ENCODE assay signal across 1 cellular context in the genomic region with DNA sequence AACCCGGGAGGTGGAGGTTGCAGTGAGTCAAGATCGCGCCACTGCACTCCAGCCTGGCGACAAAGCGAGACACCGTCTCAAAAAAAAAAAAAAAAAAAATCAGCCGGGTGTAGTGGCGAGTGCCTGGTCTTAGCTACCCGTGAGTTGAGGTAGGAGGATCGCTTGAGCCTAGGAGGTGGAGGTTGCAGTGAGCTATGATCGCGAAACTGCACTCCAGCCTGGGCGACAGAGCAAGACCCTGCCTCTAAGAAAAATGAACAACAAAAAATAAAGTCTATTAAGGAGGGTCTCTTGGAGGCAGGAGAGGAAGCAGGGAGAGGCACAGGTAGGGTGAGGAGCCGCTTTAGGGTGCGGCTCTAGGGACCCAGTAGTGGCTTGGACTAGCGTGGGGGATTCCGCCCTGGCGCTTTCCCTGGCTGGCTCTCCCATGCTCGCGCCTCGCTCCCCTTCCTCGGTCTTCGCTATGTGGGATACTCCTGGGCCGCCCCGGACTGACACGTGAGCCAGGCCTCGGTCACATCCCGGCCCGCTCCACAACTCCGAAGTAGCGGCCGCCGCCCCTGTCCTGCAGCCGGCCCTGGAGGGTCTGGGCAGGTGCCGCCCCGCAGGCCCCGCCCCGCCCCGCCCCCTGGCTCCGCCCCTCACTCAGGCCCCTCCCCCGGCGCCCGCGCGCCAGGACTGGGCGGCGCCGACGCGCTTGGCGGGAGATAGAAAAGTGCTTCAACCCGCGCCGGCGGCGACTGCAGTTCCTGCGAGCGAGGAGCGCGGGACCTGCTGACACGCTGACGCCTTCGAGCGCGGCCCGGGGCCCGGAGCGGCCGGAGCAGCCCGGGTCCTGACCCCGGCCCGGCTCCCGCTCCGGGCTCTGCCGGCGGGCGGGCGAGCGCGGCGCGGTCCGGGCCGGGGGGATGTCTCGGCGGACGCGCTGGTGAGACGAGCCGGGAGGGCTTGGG.
TF ChIP-seq lines count a peak whose summit lies in the region.

A gene (plus strand): TSS at position 739 of the 953 bp plus-strand sequence. CDS start 170 bp downstream, at position 909.

TF ChIP-seq in HepG2, 621 proteins besides CTCF, POLR2A, EP300 and RAD21 (continued from another document and continues in another):
- TF ChIP-seq, protein P1, sequence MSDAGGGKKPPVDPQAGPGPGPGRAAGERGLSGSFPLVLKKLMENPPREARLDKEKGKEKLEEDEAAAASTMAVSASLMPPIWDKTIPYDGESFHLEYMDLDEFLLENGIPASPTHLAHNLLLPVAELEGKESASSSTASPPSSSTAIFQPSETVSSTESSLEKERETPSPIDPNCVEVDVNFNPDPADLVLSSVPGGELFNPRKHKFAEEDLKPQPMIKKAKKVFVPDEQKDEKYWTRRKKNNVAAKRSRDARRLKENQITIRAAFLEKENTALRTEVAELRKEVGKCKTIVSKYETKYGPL (CRISPR knock-in tag; IDR thresholded peaks at IDR 0.05), result no peak
- no peak for TF ChIP-seq ISX (CRISPR knock-in tag; conservative IDR thresholded peaks at IDR 0.05)
- TF ChIP-seq, protein P2, sequence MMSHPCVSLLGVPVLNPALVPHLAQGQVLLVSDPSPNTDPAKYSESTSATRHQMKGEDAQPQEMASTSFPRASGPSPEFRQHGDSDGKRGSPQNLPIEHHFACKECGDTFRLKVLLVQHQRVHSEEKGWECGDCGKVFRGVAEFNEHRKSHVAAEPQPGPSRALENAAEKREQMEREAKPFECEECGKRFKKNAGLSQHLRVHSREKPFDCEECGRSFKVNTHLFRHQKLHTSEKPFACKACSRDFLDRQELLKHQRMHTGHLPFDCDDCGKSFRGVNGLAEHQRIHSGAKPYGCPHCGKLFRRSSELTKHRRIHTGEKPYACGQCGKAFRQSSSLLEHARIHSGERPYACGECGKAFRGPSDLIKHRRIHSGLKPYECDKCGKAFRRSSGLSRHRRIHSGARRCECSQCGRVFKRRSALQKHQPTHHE (CRISPR knock-in tag; IDR thresholded peaks at IDR 0.05; ENCODE audit: borderline replicate concordance), result no peak
- TF ChIP-seq, protein P3, sequence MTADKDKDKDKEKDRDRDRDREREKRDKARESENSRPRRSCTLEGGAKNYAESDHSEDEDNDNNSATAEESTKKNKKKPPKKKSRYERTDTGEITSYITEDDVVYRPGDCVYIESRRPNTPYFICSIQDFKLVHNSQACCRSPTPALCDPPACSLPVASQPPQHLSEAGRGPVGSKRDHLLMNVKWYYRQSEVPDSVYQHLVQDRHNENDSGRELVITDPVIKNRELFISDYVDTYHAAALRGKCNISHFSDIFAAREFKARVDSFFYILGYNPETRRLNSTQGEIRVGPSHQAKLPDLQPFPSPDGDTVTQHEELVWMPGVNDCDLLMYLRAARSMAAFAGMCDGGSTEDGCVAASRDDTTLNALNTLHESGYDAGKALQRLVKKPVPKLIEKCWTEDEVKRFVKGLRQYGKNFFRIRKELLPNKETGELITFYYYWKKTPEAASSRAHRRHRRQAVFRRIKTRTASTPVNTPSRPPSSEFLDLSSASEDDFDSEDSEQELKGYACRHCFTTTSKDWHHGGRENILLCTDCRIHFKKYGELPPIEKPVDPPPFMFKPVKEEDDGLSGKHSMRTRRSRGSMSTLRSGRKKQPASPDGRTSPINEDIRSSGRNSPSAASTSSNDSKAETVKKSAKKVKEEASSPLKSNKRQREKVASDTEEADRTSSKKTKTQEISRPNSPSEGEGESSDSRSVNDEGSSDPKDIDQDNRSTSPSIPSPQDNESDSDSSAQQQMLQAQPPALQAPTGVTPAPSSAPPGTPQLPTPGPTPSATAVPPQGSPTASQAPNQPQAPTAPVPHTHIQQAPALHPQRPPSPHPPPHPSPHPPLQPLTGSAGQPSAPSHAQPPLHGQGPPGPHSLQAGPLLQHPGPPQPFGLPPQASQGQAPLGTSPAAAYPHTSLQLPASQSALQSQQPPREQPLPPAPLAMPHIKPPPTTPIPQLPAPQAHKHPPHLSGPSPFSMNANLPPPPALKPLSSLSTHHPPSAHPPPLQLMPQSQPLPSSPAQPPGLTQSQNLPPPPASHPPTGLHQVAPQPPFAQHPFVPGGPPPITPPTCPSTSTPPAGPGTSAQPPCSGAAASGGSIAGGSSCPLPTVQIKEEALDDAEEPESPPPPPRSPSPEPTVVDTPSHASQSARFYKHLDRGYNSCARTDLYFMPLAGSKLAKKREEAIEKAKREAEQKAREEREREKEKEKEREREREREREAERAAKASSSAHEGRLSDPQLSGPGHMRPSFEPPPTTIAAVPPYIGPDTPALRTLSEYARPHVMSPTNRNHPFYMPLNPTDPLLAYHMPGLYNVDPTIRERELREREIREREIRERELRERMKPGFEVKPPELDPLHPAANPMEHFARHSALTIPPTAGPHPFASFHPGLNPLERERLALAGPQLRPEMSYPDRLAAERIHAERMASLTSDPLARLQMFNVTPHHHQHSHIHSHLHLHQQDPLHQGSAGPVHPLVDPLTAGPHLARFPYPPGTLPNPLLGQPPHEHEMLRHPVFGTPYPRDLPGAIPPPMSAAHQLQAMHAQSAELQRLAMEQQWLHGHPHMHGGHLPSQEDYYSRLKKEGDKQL (CRISPR knock-in tag; IDR thresholded peaks at IDR 0.05; ENCODE audit: low read depth), result no peak
- TF ChIP-seq GPN1 (CRISPR knock-in tag; IDR thresholded peaks at IDR 0.05; ENCODE audit: borderline replicate concordance), result no peak
- TF ChIP-seq TOE1 (CRISPR knock-in tag; IDR thresholded peaks at IDR 0.05), result no peak
- TF ChIP-seq, protein P4, sequence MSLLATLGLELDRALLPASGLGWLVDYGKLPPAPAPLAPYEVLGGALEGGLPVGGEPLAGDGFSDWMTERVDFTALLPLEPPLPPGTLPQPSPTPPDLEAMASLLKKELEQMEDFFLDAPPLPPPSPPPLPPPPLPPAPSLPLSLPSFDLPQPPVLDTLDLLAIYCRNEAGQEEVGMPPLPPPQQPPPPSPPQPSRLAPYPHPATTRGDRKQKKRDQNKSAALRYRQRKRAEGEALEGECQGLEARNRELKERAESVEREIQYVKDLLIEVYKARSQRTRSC (CRISPR knock-in tag; IDR thresholded peaks at IDR 0.05; ENCODE audit: low read depth), result no peak; the same call in 1 of the 2 replicates
- no peak for TF ChIP-seq ZFP37 (CRISPR knock-in tag; IDR thresholded peaks at IDR 0.05; ENCODE audit: borderline replicate concordance)
- TF ChIP-seq, protein P5, sequence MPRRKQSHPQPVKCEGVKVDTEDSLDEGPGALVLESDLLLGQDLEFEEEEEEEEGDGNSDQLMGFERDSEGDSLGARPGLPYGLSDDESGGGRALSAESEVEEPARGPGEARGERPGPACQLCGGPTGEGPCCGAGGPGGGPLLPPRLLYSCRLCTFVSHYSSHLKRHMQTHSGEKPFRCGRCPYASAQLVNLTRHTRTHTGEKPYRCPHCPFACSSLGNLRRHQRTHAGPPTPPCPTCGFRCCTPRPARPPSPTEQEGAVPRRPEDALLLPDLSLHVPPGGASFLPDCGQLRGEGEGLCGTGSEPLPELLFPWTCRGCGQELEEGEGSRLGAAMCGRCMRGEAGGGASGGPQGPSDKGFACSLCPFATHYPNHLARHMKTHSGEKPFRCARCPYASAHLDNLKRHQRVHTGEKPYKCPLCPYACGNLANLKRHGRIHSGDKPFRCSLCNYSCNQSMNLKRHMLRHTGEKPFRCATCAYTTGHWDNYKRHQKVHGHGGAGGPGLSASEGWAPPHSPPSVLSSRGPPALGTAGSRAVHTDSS (CRISPR knock-in tag; conservative IDR thresholded peaks at IDR 0.05), result 0 out of 2 replicates have a peak, but pooled peaks have one; percentile 65
- TF ChIP-seq ZNF720 (CRISPR knock-in tag; IDR thresholded peaks at IDR 0.05), result no peak
- TF ChIP-seq ZNF615 (CRISPR knock-in tag; IDR thresholded peaks at IDR 0.05; ENCODE audit: borderline replicate concordance), result no peak
- TF ChIP-seq ZNF33A (CRISPR knock-in tag; IDR thresholded peaks at IDR 0.05; ENCODE audit: borderline replicate concordance), result no peak
- TF ChIP-seq, protein P6, sequence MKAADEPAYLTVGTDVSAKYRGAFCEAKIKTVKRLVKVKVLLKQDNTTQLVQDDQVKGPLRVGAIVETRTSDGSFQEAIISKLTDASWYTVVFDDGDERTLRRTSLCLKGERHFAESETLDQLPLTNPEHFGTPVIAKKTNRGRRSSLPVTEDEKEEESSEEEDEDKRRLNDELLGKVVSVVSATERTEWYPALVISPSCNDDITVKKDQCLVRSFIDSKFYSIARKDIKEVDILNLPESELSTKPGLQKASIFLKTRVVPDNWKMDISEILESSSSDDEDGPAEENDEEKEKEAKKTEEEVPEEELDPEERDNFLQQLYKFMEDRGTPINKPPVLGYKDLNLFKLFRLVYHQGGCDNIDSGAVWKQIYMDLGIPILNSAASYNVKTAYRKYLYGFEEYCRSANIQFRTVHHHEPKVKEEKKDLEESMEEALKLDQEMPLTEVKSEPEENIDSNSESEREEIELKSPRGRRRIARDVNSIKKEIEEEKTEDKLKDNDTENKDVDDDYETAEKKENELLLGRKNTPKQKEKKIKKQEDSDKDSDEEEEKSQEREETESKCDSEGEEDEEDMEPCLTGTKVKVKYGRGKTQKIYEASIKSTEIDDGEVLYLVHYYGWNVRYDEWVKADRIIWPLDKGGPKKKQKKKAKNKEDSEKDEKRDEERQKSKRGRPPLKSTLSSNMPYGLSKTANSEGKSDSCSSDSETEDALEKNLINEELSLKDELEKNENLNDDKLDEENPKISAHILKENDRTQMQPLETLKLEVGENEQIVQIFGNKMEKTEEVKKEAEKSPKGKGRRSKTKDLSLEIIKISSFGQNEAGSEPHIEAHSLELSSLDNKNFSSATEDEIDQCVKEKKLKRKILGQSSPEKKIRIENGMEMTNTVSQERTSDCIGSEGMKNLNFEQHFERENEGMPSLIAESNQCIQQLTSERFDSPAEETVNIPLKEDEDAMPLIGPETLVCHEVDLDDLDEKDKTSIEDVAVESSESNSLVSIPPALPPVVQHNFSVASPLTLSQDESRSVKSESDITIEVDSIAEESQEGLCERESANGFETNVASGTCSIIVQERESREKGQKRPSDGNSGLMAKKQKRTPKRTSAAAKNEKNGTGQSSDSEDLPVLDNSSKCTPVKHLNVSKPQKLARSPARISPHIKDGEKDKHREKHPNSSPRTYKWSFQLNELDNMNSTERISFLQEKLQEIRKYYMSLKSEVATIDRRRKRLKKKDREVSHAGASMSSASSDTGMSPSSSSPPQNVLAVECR (CRISPR knock-in tag; IDR thresholded peaks at IDR 0.05; ENCODE audit: borderline replicate concordance), result peak; percentile 97
- no peak; the same call in 1 of the 2 replicates for TF ChIP-seq ZNF138 (CRISPR knock-in tag; IDR thresholded peaks at IDR 0.05; ENCODE audit: low read depth)
- TF ChIP-seq, protein P7, sequence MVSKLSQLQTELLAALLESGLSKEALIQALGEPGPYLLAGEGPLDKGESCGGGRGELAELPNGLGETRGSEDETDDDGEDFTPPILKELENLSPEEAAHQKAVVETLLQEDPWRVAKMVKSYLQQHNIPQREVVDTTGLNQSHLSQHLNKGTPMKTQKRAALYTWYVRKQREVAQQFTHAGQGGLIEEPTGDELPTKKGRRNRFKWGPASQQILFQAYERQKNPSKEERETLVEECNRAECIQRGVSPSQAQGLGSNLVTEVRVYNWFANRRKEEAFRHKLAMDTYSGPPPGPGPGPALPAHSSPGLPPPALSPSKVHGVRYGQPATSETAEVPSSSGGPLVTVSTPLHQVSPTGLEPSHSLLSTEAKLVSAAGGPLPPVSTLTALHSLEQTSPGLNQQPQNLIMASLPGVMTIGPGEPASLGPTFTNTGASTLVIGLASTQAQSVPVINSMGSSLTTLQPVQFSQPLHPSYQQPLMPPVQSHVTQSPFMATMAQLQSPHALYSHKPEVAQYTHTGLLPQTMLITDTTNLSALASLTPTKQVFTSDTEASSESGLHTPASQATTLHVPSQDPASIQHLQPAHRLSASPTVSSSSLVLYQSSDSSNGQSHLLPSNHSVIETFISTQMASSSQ (IDR thresholded peaks at IDR 0.05; ENCODE audit: low read depth), result no peak
- TF ChIP-seq, protein P7 (CRISPR knock-in tag; IDR thresholded peaks at IDR 0.05; ENCODE audit: borderline replicate concordance), result 0 out of 2 replicates have a peak, but pooled peaks have one; percentile 37
- 0 out of 2 replicates have a peak, but pooled peaks have one; percentile 70 for TF ChIP-seq ZNF550 (CRISPR knock-in tag; IDR thresholded peaks at IDR 0.05; ENCODE audit: borderline replicate concordance)
- TF ChIP-seq NKX3-1 (CRISPR knock-in tag; IDR thresholded peaks at IDR 0.05), result peak; percentile 88
- no peak for TF ChIP-seq NFATC3 (CRISPR knock-in tag; IDR thresholded peaks at IDR 0.05)
- TF ChIP-seq, protein P8, sequence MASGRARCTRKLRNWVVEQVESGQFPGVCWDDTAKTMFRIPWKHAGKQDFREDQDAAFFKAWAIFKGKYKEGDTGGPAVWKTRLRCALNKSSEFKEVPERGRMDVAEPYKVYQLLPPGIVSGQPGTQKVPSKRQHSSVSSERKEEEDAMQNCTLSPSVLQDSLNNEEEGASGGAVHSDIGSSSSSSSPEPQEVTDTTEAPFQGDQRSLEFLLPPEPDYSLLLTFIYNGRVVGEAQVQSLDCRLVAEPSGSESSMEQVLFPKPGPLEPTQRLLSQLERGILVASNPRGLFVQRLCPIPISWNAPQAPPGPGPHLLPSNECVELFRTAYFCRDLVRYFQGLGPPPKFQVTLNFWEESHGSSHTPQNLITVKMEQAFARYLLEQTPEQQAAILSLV (CRISPR knock-in tag; IDR thresholded peaks at IDR 0.05; ENCODE audit: borderline replicate concordance), result no peak
- TF ChIP-seq, protein P9, sequence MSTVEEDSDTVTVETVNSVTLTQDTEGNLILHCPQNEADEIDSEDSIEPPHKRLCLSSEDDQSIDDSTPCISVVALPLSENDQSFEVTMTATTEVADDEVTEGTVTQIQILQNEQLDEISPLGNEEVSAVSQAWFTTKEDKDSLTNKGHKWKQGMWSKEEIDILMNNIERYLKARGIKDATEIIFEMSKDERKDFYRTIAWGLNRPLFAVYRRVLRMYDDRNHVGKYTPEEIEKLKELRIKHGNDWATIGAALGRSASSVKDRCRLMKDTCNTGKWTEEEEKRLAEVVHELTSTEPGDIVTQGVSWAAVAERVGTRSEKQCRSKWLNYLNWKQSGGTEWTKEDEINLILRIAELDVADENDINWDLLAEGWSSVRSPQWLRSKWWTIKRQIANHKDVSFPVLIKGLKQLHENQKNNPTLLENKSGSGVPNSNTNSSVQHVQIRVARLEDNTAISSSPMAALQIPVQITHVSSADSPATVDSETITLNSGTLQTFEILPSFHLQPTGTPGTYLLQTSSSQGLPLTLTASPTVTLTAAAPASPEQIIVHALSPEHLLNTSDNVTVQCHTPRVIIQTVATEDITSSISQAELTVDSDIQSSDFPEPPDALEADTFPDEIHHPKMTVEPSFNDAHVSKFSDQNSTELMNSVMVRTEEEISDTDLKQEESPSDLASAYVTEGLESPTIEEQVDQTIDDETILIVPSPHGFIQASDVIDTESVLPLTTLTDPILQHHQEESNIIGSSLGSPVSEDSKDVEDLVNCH (CRISPR knock-in tag; IDR thresholded peaks at IDR 0.05), result no peak
- peak; percentile 90 for TF ChIP-seq NRL (CRISPR knock-in tag; IDR thresholded peaks at IDR 0.05; ENCODE audit: borderline replicate concordance)
- TF ChIP-seq CHD4 (IDR thresholded peaks at IDR 0.05; ENCODE audit: borderline replicate concordance, low read length), result no peak
- peak; percentile 11 for TF ChIP-seq PRPF4 (IDR thresholded peaks at IDR 0.05; ENCODE audit: low read depth, low read length, poor library complexity, severe bottlenecking)
- TF ChIP-seq KDM5A (IDR thresholded peaks at IDR 0.05; ENCODE audit: borderline replicate concordance, low read length), result no peak
- TF ChIP-seq ZNF235 (CRISPR knock-in tag; IDR thresholded peaks at IDR 0.05; ENCODE audit: borderline replicate concordance), result peak; percentile 79; the same call in 1 of the 2 replicates
